Comparison of ENCODE assay signal across 18 cellular contexts in genomic region chr7:159016591-159016990, GRCh38.
"Had no signal": no experiment of that assay in that cellular context is flagged by ENCODE, and none has a peak within 500 bp of the region (broad histone marks: within the 10 kb centered on the region; RNA-seq: fewer than 3 reads in every experiment).

No MANE protein-coding gene starts in this region.

- FAIRE-seq: endometrium, urothelium cell line had no signal

- ATAC-seq: activated naive CD8-positive, alpha-beta T cell treated with anti-CD3 and anti-CD28 coated beads, Interleukin-2, amount 50 U/mL, for 24 hours; body of pancreas; T-helper 17 cell had no signal

- H3K27me3 ChIP-seq: body of pancreas, cardiac muscle cell had no signal

- H3K9me3 ChIP-seq: body of pancreas had no signal

- H3K4me3 ChIP-seq: body of pancreas, cardiac muscle cell, smooth muscle cell had no signal

- H3K4me2 ChIP-seq: smooth muscle cell had no signal

- H3K27ac ChIP-seq: body of pancreas, cardiac muscle cell had no signal

- H3K36me3 ChIP-seq: cardiac muscle cell had no signal

- DNase-seq: activated B cell treated with CpG ODN at 0.5 μM for 24 hours; activated CD4-positive, alpha-beta memory T cell treated with anti-CD3 and anti-CD28 coated beads, Interleukin-2, amount 10 ng/mL, durations not matched to agents 7 days and 5 days; activated CD4-positive, alpha-beta T cell treated with anti-CD3 and anti-CD28 coated beads for 48 hours; activated effector memory CD4-positive, alpha-beta T cell treated with anti-CD3 and anti-CD28 coated beads, Interleukin-2, amount 50 U/mL, for 16 hours; activated naive CD4-positive, alpha-beta T cell treated with anti-CD3 and anti-CD28 coated beads, Interleukin-2, amount 50 U/mL, for 16 hours; activated naive CD8-positive, alpha-beta T cell treated with anti-CD3 and anti-CD28 coated beads, Interleukin-2, amount 50 U/mL, for 24 hours; effector CD4-positive, alpha-beta T cell; foreskin fibroblast; occipital lobe; stimulated activated CD4-positive, alpha-beta T cell treated with anti-CD3 and anti-CD28 coated beads, Interleukin-4, amount 100 ng/mL, for 24 hours; stimulated activated naive CD4-positive, alpha-beta T cell treated with Interleukin-2 at 50 U/mL for 16 hours; SW 1271; T-helper 17 cell had no signal
